ENCODE assay signal across 32 cellular contexts in genomic region chr12:51829641-51830040, GRCh38. TPM values are rescaled to one million over a fixed set of nuclear protein-coding genes. Genes with fewer than 3 reads are reported as not detected.
"Had no signal": no experiment of that assay in that cellular context is flagged by ENCODE, and none has a peak within 500 bp of the region (broad histone marks: within the 10 kb centered on the region; RNA-seq: fewer than 3 reads in every experiment).

No MANE protein-coding gene starts in this region.

- H3K27ac ChIP-seq: cardiac muscle cell, coronary artery, dorsolateral prefrontal cortex, heart left ventricle, left lung, lower lobe of right lung, parathyroid adenoma, psoas muscle, sigmoid colon, stomach, thyroid gland, upper lobe of left lung had no signal

- DNase-seq: activated CD4-positive, alpha-beta T cell treated with anti-CD3 and anti-CD28 coated beads for 1 hour; activated CD8-positive, alpha-beta memory T cell treated with anti-CD3 and anti-CD28 coated beads, Interleukin-2, amount 10 ng/mL, durations not matched to agents 7 days and 5 days; activated CD8-positive, alpha-beta T cell treated with anti-CD3 and anti-CD28 coated beads, Interleukin-2, amount 10 ng/mL, durations not matched to agents 7 days and 5 days; activated effector memory CD4-positive, alpha-beta T cell treated with Interleukin-2 at 50 U/mL for 16 hours; activated naive CD4-positive, alpha-beta T cell treated with Interleukin-2 at 50 U/mL for 16 hours; activated T-cell treated with anti-CD3 and anti-CD28 coated beads, Interleukin-2, amount 50 U/mL, for 48 hours; anterior cingulate cortex; dorsolateral prefrontal cortex; foreskin fibroblast; heart left ventricle; hypothalamus; kidney glomerular epithelial cell; left lung; lower lobe of right lung; nucleus accumbens; psoas muscle; sigmoid colon; small intestine; stimulated activated CD4-positive, alpha-beta T cell treated with anti-CD3 and anti-CD28 coated beads, Interleukin-4, amount 100 ng/mL, for 24 hours; stomach; T-helper 2 cell; thyroid gland; upper lobe of left lung had no signal

- H2AFZ ChIP-seq: parathyroid adenoma had no signal

- H3K4me1 ChIP-seq: psoas muscle, sigmoid colon, thyroid gland had no signal

- H3K4me3 ChIP-seq: cardiac muscle cell, coronary artery, dorsolateral prefrontal cortex, heart left ventricle, left lung, lower lobe of right lung, psoas muscle, sigmoid colon, stomach, thyroid gland, upper lobe of left lung had no signal

- H3K27ac Mint-ChIP-seq: activated CD8-positive, alpha-beta memory T cell treated with anti-CD3 and anti-CD28 coated beads, Interleukin-2, amount 10 ng/mL, durations not matched to agents 7 days and 5 days; activated CD8-positive, alpha-beta T cell treated with anti-CD3 and anti-CD28 coated beads, Interleukin-2, amount 10 ng/mL, durations not matched to agents 7 days and 5 days; activated naive CD8-positive, alpha-beta T cell; nephron; stimulated activated effector memory CD8-positive, alpha-beta T cell treated with anti-CD3 and anti-CD28 coated beads, Interleukin-12 subunit alpha, Interleukin-12 subunit beta, amount 100 ng/mL, for 72 hours had no signal

- H3K9me3 Mint-ChIP-seq: nephron; stimulated activated effector memory CD8-positive, alpha-beta T cell treated with anti-CD3 and anti-CD28 coated beads, Interleukin-12 subunit alpha, Interleukin-12 subunit beta, amount 100 ng/mL, for 72 hours had no signal

- H3K9me3 ChIP-seq: heart left ventricle, left lung, lower lobe of right lung, psoas muscle, sigmoid colon, stomach, thyroid gland, upper lobe of left lung had no signal

- FAIRE-seq: small intestine had no signal

- H3K4me3 Mint-ChIP-seq: activated CD8-positive, alpha-beta memory T cell treated with anti-CD3 and anti-CD28 coated beads, Interleukin-2, amount 10 ng/mL, durations not matched to agents 7 days and 5 days; activated CD8-positive, alpha-beta T cell treated with anti-CD3 and anti-CD28 coated beads, Interleukin-2, amount 10 ng/mL, durations not matched to agents 7 days and 5 days; activated naive CD8-positive, alpha-beta T cell; nephron; stimulated activated effector memory CD8-positive, alpha-beta T cell treated with anti-CD3 and anti-CD28 coated beads, Interleukin-12 subunit alpha, Interleukin-12 subunit beta, amount 100 ng/mL, for 72 hours had no signal

- H3K36me3 Mint-ChIP-seq: activated CD8-positive, alpha-beta memory T cell treated with anti-CD3 and anti-CD28 coated beads, Interleukin-2, amount 10 ng/mL, durations not matched to agents 7 days and 5 days; activated naive CD8-positive, alpha-beta T cell; stimulated activated effector memory CD8-positive, alpha-beta T cell treated with anti-CD3 and anti-CD28 coated beads, Interleukin-12 subunit alpha, Interleukin-12 subunit beta, amount 100 ng/mL, for 72 hours had no signal

- ATAC-seq: activated CD8-positive, alpha-beta memory T cell treated with anti-CD3 and anti-CD28 coated beads, Interleukin-2, amount 10 ng/mL, durations not matched to agents 7 days and 5 days; activated CD8-positive, alpha-beta T cell treated with anti-CD3 and anti-CD28 coated beads, Interleukin-2, amount 10 ng/mL, durations not matched to agents 7 days and 5 days; esophagus mucosa; heart left ventricle; left lung; lower lobe of right lung; psoas muscle; stimulated activated effector memory CD8-positive, alpha-beta T cell treated with anti-CD3 and anti-CD28 coated beads, Interleukin-12 subunit alpha, Interleukin-12 subunit beta, amount 100 ng/mL, for 72 hours had no signal

- H3K9ac ChIP-seq: parathyroid adenoma had no signal

- H3K36me3 ChIP-seq: cardiac muscle cell, heart left ventricle, left lung, lower lobe of right lung, sigmoid colon, stomach, thyroid gland, upper lobe of left lung had no signal

- H3K27me3 ChIP-seq: cardiac muscle cell, thyroid gland, upper lobe of left lung had no signal

RNA-seq across cellular contexts. Expression of gene ANKRD33, which starts 58.3 kb away (rescaled TPM):
- total RNA-seq: activated CD8-positive, alpha-beta memory T cell treated with anti-CD3 and anti-CD28 coated beads, Interleukin-2, amount 10 ng/mL, durations not matched to agents 7 days and 5 days; activated CD8-positive, alpha-beta T cell treated with anti-CD3 and anti-CD28 coated beads, Interleukin-2, amount 10 ng/mL, durations not matched to agents 7 days and 5 days; esophagus mucosa; heart left ventricle; left lung; lower lobe of right lung; mesenteric fat pad; mucosa of gallbladder; psoas muscle; sigmoid colon; stomach; thyroid gland; upper lobe of left lung had no signal
- polyA plus RNA-seq: cardiac muscle cell, heart left ventricle, small intestine, stomach had no signal
